ENCODE assay signal across 1 cellular context in the genomic region with DNA sequence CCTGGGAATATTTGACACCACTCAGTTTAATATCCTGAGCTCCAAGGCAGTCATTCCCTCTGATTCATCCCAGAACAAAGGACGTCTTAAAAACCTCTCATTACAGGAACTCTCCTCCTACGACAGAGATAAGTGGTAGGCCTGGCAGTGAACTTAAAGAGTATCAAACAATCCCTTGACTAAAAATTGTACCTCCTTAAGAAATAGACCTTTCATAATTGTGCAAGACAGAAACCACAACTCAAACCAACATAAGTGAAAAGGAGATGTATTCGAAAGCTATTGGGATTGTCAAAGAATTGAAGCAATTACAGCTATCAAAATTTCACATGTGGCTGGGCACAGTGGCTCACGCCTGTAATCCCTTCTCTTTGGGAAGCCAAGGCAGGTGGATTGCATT.
TF ChIP-seq lines count a peak whose summit lies in the region.

No MANE protein-coding gene starts in this region.

TF ChIP-seq in GM12878, 131 proteins besides CTCF, POLR2A, EP300 and RAD21 (continued from another document):
- TF ChIP-seq, protein P1, sequence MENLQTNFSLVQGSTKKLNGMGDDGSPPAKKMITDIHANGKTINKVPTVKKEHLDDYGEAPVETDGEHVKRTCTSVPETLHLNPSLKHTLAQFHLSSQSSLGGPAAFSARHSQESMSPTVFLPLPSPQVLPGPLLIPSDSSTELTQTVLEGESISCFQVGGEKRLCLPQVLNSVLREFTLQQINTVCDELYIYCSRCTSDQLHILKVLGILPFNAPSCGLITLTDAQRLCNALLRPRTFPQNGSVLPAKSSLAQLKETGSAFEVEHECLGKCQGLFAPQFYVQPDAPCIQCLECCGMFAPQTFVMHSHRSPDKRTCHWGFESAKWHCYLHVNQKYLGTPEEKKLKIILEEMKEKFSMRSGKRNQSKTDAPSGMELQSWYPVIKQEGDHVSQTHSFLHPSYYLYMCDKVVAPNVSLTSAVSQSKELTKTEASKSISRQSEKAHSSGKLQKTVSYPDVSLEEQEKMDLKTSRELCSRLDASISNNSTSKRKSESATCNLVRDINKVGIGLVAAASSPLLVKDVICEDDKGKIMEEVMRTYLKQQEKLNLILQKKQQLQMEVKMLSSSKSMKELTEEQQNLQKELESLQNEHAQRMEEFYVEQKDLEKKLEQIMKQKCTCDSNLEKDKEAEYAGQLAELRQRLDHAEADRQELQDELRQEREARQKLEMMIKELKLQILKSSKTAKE (IDR thresholded peaks at IDR 0.05; ENCODE audit: low read depth, poor library complexity, severe bottlenecking) = peak; percentile 92
- 0 out of 2 replicates have a peak, but pooled peaks have one; percentile 32 for TF ChIP-seq NR2F1 (conservative IDR thresholded peaks at IDR 0.05)
- no peak for TF ChIP-seq HDAC6 (IDR thresholded peaks at IDR 0.05; ENCODE audit: unreplicated experiment)
- no peak for TF ChIP-seq HCFC1 (IDR thresholded peaks at IDR 0.05; ENCODE audit: low read length)
- TF ChIP-seq, protein P2, sequence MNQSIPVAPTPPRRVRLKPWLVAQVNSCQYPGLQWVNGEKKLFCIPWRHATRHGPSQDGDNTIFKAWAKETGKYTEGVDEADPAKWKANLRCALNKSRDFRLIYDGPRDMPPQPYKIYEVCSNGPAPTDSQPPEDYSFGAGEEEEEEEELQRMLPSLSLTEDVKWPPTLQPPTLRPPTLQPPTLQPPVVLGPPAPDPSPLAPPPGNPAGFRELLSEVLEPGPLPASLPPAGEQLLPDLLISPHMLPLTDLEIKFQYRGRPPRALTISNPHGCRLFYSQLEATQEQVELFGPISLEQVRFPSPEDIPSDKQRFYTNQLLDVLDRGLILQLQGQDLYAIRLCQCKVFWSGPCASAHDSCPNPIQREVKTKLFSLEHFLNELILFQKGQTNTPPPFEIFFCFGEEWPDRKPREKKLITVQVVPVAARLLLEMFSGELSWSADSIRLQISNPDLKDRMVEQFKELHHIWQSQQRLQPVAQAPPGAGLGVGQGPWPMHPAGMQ (IDR thresholded peaks at IDR 0.05; ENCODE audit: borderline replicate concordance) = no peak
- TF ChIP-seq MXI1 (IDR thresholded peaks at IDR 0.05; ENCODE audit: low read depth, low read length) = no peak
- TF ChIP-seq IKZF2 (IDR thresholded peaks at IDR 0.05) = peak; percentile 90 to 93
- 0 out of 4 replicates have a peak, but pooled peaks of 1 of the 2 experiments have one; percentile 26 for TF ChIP-seq BHLHE40 (IDR thresholded peaks at IDR 0.05; ENCODE audit: borderline replicate concordance in 1 of 2, low read depth in 2 of 2, low read length in 1 of 2)
- TF ChIP-seq RCOR1 (conservative IDR thresholded peaks at IDR 0.05; ENCODE audit: low read depth, low read length) = no peak
- TF ChIP-seq HDAC2 (IDR thresholded peaks at IDR 0.05) = no peak
- TF ChIP-seq SUZ12 (IDR thresholded peaks at IDR 0.05; ENCODE audit: unreplicated experiment) = no peak
- no peak for TF ChIP-seq RBBP5 (conservative IDR thresholded peaks at IDR 0.05)
- peak; percentile 95 for TF ChIP-seq RUNX3 (IDR thresholded peaks at IDR 0.05; ENCODE audit: low read length)
- TF ChIP-seq EED (IDR thresholded peaks at IDR 0.05; ENCODE audit: low read depth) = peak; percentile 89
- TF ChIP-seq ZZZ3 (IDR thresholded peaks at IDR 0.05; ENCODE audit: control insufficient read depth, insufficient read length, low read depth) = no peak
- no peak for TF ChIP-seq MAX (IDR thresholded peaks at IDR 0.05; ENCODE audit: low read depth, low read length)
- 0 out of 2 replicates have a peak, but pooled peaks have one; percentile 23 for TF ChIP-seq MEF2A (IDR thresholded peaks at IDR 0.05; ENCODE audit: insufficient read depth, low read depth, low read length)
- peak; percentile 76 for TF ChIP-seq DPF2 (IDR thresholded peaks at IDR 0.05)
- peak; percentile 16; the same call in 1 of the 2 replicates for TF ChIP-seq CREM (IDR thresholded peaks at IDR 0.05; ENCODE audit: low read depth)
- peak; percentile 86; the same call in 1 of the 2 replicates for TF ChIP-seq NFIC (IDR thresholded peaks at IDR 0.05; ENCODE audit: low read depth, low read length)
- TF ChIP-seq NFXL1 (IDR thresholded peaks at IDR 0.05; ENCODE audit: borderline replicate concordance) = no peak
